ENCODE assay signal across 18 cellular contexts in genomic region chr5:72121753-72122445, GRCh38. TPM values are rescaled to one million over a fixed set of nuclear protein-coding genes. Genes with fewer than 3 reads are reported as not detected.
DNase-seq lines count a peak whose midpoint lies in the region; TF ChIP-seq lines count a peak whose summit lies in the region.
"Had no signal": no experiment of that assay in that cellular context is flagged by ENCODE, and none has a peak within 500 bp of the region (broad histone marks: within the 10 kb centered on the region; RNA-seq: fewer than 3 reads in every experiment).

No MANE protein-coding gene starts in this region.

- no peak overlapping the region for H3K4me3 ChIP-seq in H7 (ENCODE audit: insufficient read depth, low read depth, low read length)
- H3K4me3 ChIP-seq: skin epidermis, testis had no signal

- H3K27ac Mint-ChIP-seq in nephron: peak overlapping the region in 2 of 3 experiments; percentile 18 to 20
- H3K27ac Mint-ChIP-seq: activated CD4-positive, alpha-beta T cell treated with anti-CD3 and anti-CD28 coated beads, Interleukin-2, amount 10 ng/mL, durations not matched to agents 24 days and 14 days; activated naive CD4-positive, alpha-beta T cell treated with anti-CD3 and anti-CD28 coated beads, Interleukin-2, amount 50 U/mL, for 72 hours had no signal

- DNase-seq in H7: peak; percentile 45
- peak in 2 of 3 experiments; percentile 66 to 87 for DNase-seq in NCI-H1417 (lab: John Stamatoyannopoulos, UW)
- peak; percentile 70 for DNase-seq in astrocyte of the hippocampus (ENCODE audit: low read depth, low spot score)
- DNase-seq in cerebellar nuclear complex (lab: John Stamatoyannopoulos, UW): no peak
- no peak for DNase-seq in NCI-H2171 (lab: John Stamatoyannopoulos, UW)
- no peak for DNase-seq in NCI-H1092 treated with DMSO at 0.1 percent for 48 hours (lab: John Stamatoyannopoulos, UW)
- no peak for DNase-seq in NCI-H226
- DNase-seq: activated CD4-positive, alpha-beta T cell treated with anti-CD3 and anti-CD28 coated beads, Interleukin-2, amount 10 ng/mL, durations not matched to agents 24 days and 14 days; hippocampal formation; left colon; MM.1S; NCI-H510A treated with DMSO at 0.1 percent for 48 hours; PC-3; T1000; testis had no signal

- no peaks in the 10 kb centered on the region for H3K27me3 ChIP-seq in H7 (ENCODE audit: control insufficient read depth, insufficient read depth, low read length)
- H3K27me3 ChIP-seq: testis had no signal

- no peak for TF ChIP-seq CTCF in nephron (IDR thresholded peaks at IDR 0.05; ENCODE audit: unreplicated experiment in 3 of 3)

- no peaks in the 10 kb centered on the region for H3K9me3 Mint-ChIP-seq in nephron
- H3K9me3 Mint-ChIP-seq: activated CD4-positive, alpha-beta T cell treated with anti-CD3 and anti-CD28 coated beads, Interleukin-2, amount 10 ng/mL, durations not matched to agents 24 days and 14 days; activated naive CD4-positive, alpha-beta T cell treated with anti-CD3 and anti-CD28 coated beads, Interleukin-2, amount 50 U/mL, for 72 hours had no signal

- H3K4me1 Mint-ChIP-seq in nephron: peaks cover 31% of the 10 kb centered on the region
- H3K4me1 Mint-ChIP-seq: activated CD4-positive, alpha-beta T cell treated with anti-CD3 and anti-CD28 coated beads, Interleukin-2, amount 10 ng/mL, durations not matched to agents 24 days and 14 days had no signal

- no peaks in the 10 kb centered on the region for H3K27me3 Mint-ChIP-seq in nephron (ENCODE audit: low read depth)

- H3K4me3 Mint-ChIP-seq in nephron: no peak overlapping the region
- H3K4me3 Mint-ChIP-seq: activated CD4-positive, alpha-beta T cell treated with anti-CD3 and anti-CD28 coated beads, Interleukin-2, amount 10 ng/mL, durations not matched to agents 24 days and 14 days had no signal

- H3K36me3 ChIP-seq in H7 (replicated peaks; ENCODE audit: control insufficient read depth, insufficient read depth, low read length): no peaks in the 10 kb centered on the region; the same call in 1 of the 2 replicates

- H3K36me3 Mint-ChIP-seq in nephron (ENCODE audit: low read depth): peaks cover 54% of the 10 kb centered on the region
- H3K36me3 Mint-ChIP-seq: activated naive CD4-positive, alpha-beta T cell treated with anti-CD3 and anti-CD28 coated beads, Interleukin-2, amount 50 U/mL, for 72 hours had no signal

RNA-seq across cellular contexts. Expression of gene MAP1B, which starts 14.6 kb away (rescaled TPM):
- total RNA-seq in H7 (2014; rRNA removed; shearing (Covaris generic)): 31.1 and 41.4 TPM in 2 replicates

Comparison
In these comparisons a context has a peak if more than half of its experiments do, and no peak if none do; other contexts are left out.
1. DNase-seq: peak in H7 (single experiment), NCI-H1417 (2 of 3) and astrocyte of the hippocampus (single experiment); none in cerebellar nuclear complex (0 of 2), NCI-H2171 (single experiment), NCI-H1092 treated with DMSO at 0.1 percent for 48 hours (single experiment) and NCI-H226 (single experiment).